In the genomic region with DNA sequence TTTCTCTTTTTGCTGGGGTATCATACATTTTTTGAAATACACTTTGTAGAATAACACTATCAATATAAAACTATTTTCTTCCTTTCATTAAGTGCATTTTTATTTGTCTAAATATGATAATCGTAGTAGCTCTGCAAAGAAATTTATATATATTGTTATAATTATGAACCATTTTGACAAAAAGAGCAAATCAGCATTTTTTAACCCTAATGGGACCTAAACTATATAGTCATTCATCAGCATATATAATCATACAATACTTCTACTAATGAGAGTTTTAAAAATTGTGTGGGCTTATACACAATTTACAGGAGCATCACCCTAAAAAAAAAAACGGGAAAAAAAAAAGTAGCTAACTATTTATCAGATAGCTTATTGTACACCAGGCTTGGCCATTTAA, we compare ENCODE assay signal across 36 cellular contexts.
"Had no signal": no experiment of that assay in that cellular context is flagged by ENCODE, and none has a peak within 500 bp of the region (broad histone marks: within the 10 kb centered on the region; RNA-seq: fewer than 3 reads in every experiment).

No MANE protein-coding gene starts in this region.

- H3K27ac ChIP-seq: adrenal gland, body of pancreas, brain microvascular endothelial cell, breast epithelium, VCaP had no signal

- H3K36me3 ChIP-seq: adrenal gland, brain microvascular endothelial cell had no signal

- H3K27me3 Mint-ChIP-seq: activated B cell treated with CpG ODN at 0.5 μM for 24 hours; activated CD4-positive, alpha-beta memory T cell treated with anti-CD3 and anti-CD28 coated beads for 36 hours; activated CD4-positive, alpha-beta T cell treated with anti-CD3 and anti-CD28 coated beads, Interleukin-2, amount 10 ng/mL, durations not matched to agents 24 days and 14 days; activated CD8-positive, alpha-beta T cell treated with anti-CD3 and anti-CD28 coated beads for 36 hours; activated naive CD8-positive, alpha-beta T cell treated with anti-CD3 and anti-CD28 coated beads for 36 hours; activated T-helper 17 cell treated with anti-CD3 and anti-CD28 coated beads, Interleukin-2, amount 50 U/mL, for 72 hours had no signal

- DNase-seq: activated B cell treated with CpG ODN at 0.5 μM for 24 hours; activated CD4-positive, alpha-beta memory T cell treated with anti-CD3 and anti-CD28 coated beads for 36 hours; activated CD4-positive, alpha-beta T cell treated with anti-CD3 and anti-CD28 coated beads for 4 hours; activated CD4-positive, alpha-beta T cell treated with anti-CD3 and anti-CD28 coated beads, Interleukin-2, amount 10 ng/mL, durations not matched to agents 24 days and 14 days; activated CD4-positive, alpha-beta T cell treated with anti-CD3 and anti-CD28 coated beads, Interleukin-2, amount 50 U/mL, for 1 hour; activated CD4-positive, alpha-beta T cell treated with anti-CD3 and anti-CD28 coated beads, Interleukin-2, amount 50 U/mL, for 4 hours; activated CD4-positive, CD25-positive, alpha-beta regulatory T cell treated with anti-CD3 and anti-CD28 coated beads, Interleukin-2, amount 50 U/mL, for 72 hours; activated CD8-positive, alpha-beta memory T cell treated with anti-CD3 and anti-CD28 coated beads, Interleukin-2, amount 50 U/mL, for 4 hours; activated CD8-positive, alpha-beta T cell treated with anti-CD3 and anti-CD28 coated beads for 36 hours; activated effector memory CD4-positive, alpha-beta T cell treated with anti-CD3 and anti-CD28 coated beads, Interleukin-2, amount 50 U/mL, for 16 hours; activated gamma-delta T cell treated with Interleukin-2 at 50 U/mL for 16 hours; activated naive CD4-positive, alpha-beta T cell; activated naive CD4-positive, alpha-beta T cell treated with anti-CD3 and anti-CD28 coated beads for 36 hours; activated naive CD4-positive, alpha-beta T cell treated with anti-CD3 and anti-CD28 coated beads, Interleukin-2, amount 50 U/mL, for 16 hours; activated naive CD8-positive, alpha-beta T cell treated with anti-CD3 and anti-CD28 coated beads for 36 hours; activated T-cell treated with anti-CD3 and anti-CD28 coated beads for 4 hours; activated T-cell treated with anti-CD3 and anti-CD28 coated beads, Interleukin-2, amount 50 U/mL, for 1 hour; activated T-cell treated with anti-CD3 and anti-CD28 coated beads, Interleukin-2, amount 50 U/mL, for 4 hours; activated T-cell treated with anti-CD3 and anti-CD28 coated beads, Interleukin-2, amount 50 U/mL, for 72 hours; adrenal gland; amniotic stem cell; aorta; body of pancreas; brain microvascular endothelial cell; central memory CD4-positive, alpha-beta T cell; T-helper 2 cell; T-helper 9 cell had no signal

- H3K4me3 ChIP-seq: adrenal gland, body of pancreas, breast epithelium had no signal

- H3K4me3 Mint-ChIP-seq: activated B cell treated with CpG ODN at 0.5 μM for 24 hours; activated CD4-positive, alpha-beta memory T cell treated with anti-CD3 and anti-CD28 coated beads for 36 hours; activated CD4-positive, alpha-beta T cell treated with anti-CD3 and anti-CD28 coated beads, Interleukin-2, amount 10 ng/mL, durations not matched to agents 24 days and 14 days; activated CD8-positive, alpha-beta T cell treated with anti-CD3 and anti-CD28 coated beads for 36 hours; activated naive CD4-positive, alpha-beta T cell treated with anti-CD3 and anti-CD28 coated beads for 36 hours; activated naive CD8-positive, alpha-beta T cell treated with anti-CD3 and anti-CD28 coated beads for 36 hours; activated T-cell treated with anti-CD3 and anti-CD28 coated beads, Interleukin-2, amount 50 U/mL, for 4 hours; activated T-cell treated with anti-CD3 and anti-CD28 coated beads, Interleukin-2, amount 50 U/mL, for 72 hours; activated T-helper 1 cell treated with anti-CD3 and anti-CD28 coated beads, Interleukin-12 subunit alpha, Interleukin-12 subunit beta, Interleukin-2, Interleukin-4 antibody, amounts not matched to agents 30 ng/mL and 10 ng/mL and 1 ng/mL, durations not matched to agents 14 hours and 24 hours and 36 hours; activated T-helper 17 cell treated with anti-CD3 and anti-CD28 coated beads, Interleukin-2, amount 50 U/mL, for 72 hours; T-helper 1 cell treated with Interleukin-12 subunit alpha and Interleukin-12 subunit beta and Interleukin-4 antibody, amounts not matched to agents 30 μg/mL and 1 μg/mL, for 36 hours; T-helper 2 cell treated with Interferon-gamma antibody and Interleukin-4, amounts not matched to agents 5 μg/mL and 100 μg/mL, for 36 hours had no signal

- H3K9me3 ChIP-seq: adrenal gland, body of pancreas, breast epithelium had no signal

- H3K4me1 Mint-ChIP-seq: activated B cell treated with CpG ODN at 0.5 μM for 24 hours; activated CD4-positive, alpha-beta T cell treated with anti-CD3 and anti-CD28 coated beads, Interleukin-2, amount 10 ng/mL, durations not matched to agents 24 days and 14 days; activated naive CD8-positive, alpha-beta T cell treated with anti-CD3 and anti-CD28 coated beads for 36 hours; activated T-helper 17 cell treated with anti-CD3 and anti-CD28 coated beads, Interleukin-2, amount 50 U/mL, for 72 hours had no signal

- H3K4me1 ChIP-seq: adrenal gland, body of pancreas, breast epithelium had no signal

- H3K27me3 ChIP-seq: adrenal gland, body of pancreas, brain microvascular endothelial cell, breast epithelium had no signal

- FAIRE-seq: astrocyte, TTC549 had no signal

- H3K36me3 Mint-ChIP-seq: activated CD4-positive, alpha-beta memory T cell treated with anti-CD3 and anti-CD28 coated beads for 36 hours; activated naive CD4-positive, alpha-beta T cell treated with anti-CD3 and anti-CD28 coated beads, Interleukin-2, amount 50 U/mL, for 72 hours; activated naive CD8-positive, alpha-beta T cell treated with anti-CD3 and anti-CD28 coated beads for 36 hours had no signal

- ATAC-seq: activated CD8-positive, alpha-beta T cell treated with anti-CD3 and anti-CD28 coated beads for 36 hours; activated naive CD4-positive, alpha-beta T cell treated with anti-CD3 and anti-CD28 coated beads, Interleukin-2, amount 50 U/mL, for 72 hours; activated T-cell treated with anti-CD3 and anti-CD28 coated beads, Interleukin-2, amount 50 U/mL, for 4 hours; activated T-cell treated with anti-CD3 and anti-CD28 coated beads, Interleukin-2, amount 50 U/mL, for 72 hours; activated T-helper 17 cell treated with anti-CD3 and anti-CD28 coated beads, Interleukin-2, amount 50 U/mL, for 72 hours; body of pancreas had no signal

- H3K27ac Mint-ChIP-seq: activated B cell treated with CpG ODN at 0.5 μM for 24 hours; activated CD4-positive, alpha-beta memory T cell treated with anti-CD3 and anti-CD28 coated beads for 36 hours; activated CD4-positive, alpha-beta T cell treated with anti-CD3 and anti-CD28 coated beads, Interleukin-2, amount 10 ng/mL, durations not matched to agents 24 days and 14 days; activated CD8-positive, alpha-beta T cell treated with anti-CD3 and anti-CD28 coated beads for 36 hours; activated naive CD4-positive, alpha-beta T cell treated with anti-CD3 and anti-CD28 coated beads for 36 hours; activated naive CD4-positive, alpha-beta T cell treated with anti-CD3 and anti-CD28 coated beads, Interleukin-2, amount 50 U/mL, for 72 hours; activated naive CD8-positive, alpha-beta T cell treated with anti-CD3 and anti-CD28 coated beads for 36 hours; activated T-cell treated with anti-CD3 and anti-CD28 coated beads, Interleukin-2, amount 50 U/mL, for 72 hours; activated T-helper 1 cell treated with anti-CD3 and anti-CD28 coated beads, Interleukin-12 subunit alpha, Interleukin-12 subunit beta, Interleukin-2, Interleukin-4 antibody, amounts not matched to agents 30 ng/mL and 10 ng/mL and 1 ng/mL, durations not matched to agents 14 hours and 24 hours and 36 hours; activated T-helper 17 cell treated with anti-CD3 and anti-CD28 coated beads, Interleukin-2, amount 50 U/mL, for 72 hours; T-helper 1 cell treated with Interleukin-12 subunit alpha and Interleukin-12 subunit beta and Interleukin-4 antibody, amounts not matched to agents 30 μg/mL and 1 μg/mL, for 36 hours; T-helper 2 cell treated with Interferon-gamma antibody and Interleukin-4, amounts not matched to agents 5 μg/mL and 100 μg/mL, for 36 hours had no signal
